ENCODE assay signal across 11 cellular contexts in the genomic region with DNA sequence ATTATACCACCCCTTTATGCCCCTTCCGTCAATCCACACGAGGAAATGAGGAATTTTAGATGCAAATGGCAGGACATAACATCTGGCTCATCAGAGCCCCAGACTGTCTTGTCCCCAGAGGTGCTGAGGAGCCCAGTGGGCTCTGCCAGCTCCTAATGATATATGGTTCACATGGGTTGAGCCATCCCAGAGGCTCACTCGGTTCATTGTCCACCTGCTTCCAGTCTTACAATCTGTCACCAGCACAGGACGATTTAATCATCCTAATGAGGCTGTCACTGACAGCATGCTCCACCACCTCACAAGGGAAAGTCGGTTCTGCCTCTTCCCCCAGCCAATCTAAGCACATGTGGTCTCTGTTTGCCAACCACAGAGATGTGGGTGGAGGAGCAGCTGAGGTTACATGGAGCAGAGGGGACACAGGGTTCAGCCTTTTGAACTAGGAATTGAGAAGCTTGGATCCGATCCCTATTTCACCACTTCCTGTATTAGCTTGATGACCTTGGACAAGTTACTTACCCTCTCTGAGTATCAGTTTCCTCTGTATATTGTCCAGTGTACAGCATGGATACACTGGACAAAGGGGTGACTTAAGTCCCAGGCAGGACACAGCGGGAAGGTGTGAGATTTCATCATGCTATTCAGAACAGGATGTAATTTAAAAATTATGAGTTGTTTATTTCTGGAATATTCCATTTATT. TPM values are rescaled to one million over a fixed set of nuclear protein-coding genes. Genes with fewer than 3 reads are reported as not detected.
DNase-seq lines count a peak whose midpoint lies in the region; ATAC-seq lines count a peak whose summit lies in the region.
"Had no signal": no experiment of that assay in that cellular context is flagged by ENCODE, and none has a peak within 500 bp of the region (broad histone marks: within the 10 kb centered on the region; RNA-seq: fewer than 3 reads in every experiment).

No MANE protein-coding gene starts in this region.

- peak overlapping the region; percentile 32 for H3K4me3 Mint-ChIP-seq in dendritic cell treated with granulocyte-macrophage colony-stimulating factor and Interleukin-4, amounts not matched to agents 40 ng/mL and 50 ng/mL, for 4 days
- no peak overlapping the region for H3K4me3 Mint-ChIP-seq in naive thymus-derived CD4-positive, alpha-beta T cell
- H3K4me3 Mint-ChIP-seq: T-helper 1 cell treated with Interleukin-12 subunit alpha and Interleukin-12 subunit beta and Interleukin-4 antibody, amounts not matched to agents 30 μg/mL and 1 μg/mL, for 36 hours had no signal

- CTCF ChIA-PET in naive thymus-derived CD4-positive, alpha-beta T cell (lab: Charles Lee) = no interaction called here

- no peaks in the 10 kb centered on the region for H3K4me1 ChIP-seq in naive thymus-derived CD4-positive, alpha-beta T cell (ENCODE audit: control insufficient read depth in 2 of 2, insufficient read depth in 2 of 2, low read length in 2 of 2)
- H3K4me1 ChIP-seq: tibial artery had no signal

- H3K27me3 Mint-ChIP-seq in dendritic cell treated with granulocyte-macrophage colony-stimulating factor and Interleukin-4, amounts not matched to agents 40 ng/mL and 50 ng/mL, for 4 days = peaks cover 19% of the 10 kb centered on the region
- peaks cover 0 to 29% (median 5%) of the 10 kb centered on the region in 5 donors for H3K27me3 Mint-ChIP-seq in naive thymus-derived CD4-positive, alpha-beta T cell

- DNase-seq in EH (ENCODE audit: low read depth) = peak; percentile 72
- DNase-seq in NCI-H446 treated with DMSO at 0.1 percent for 48 hours (lab: John Stamatoyannopoulos, UW) = peak; percentile 38
- DNase-seq in naive thymus-derived CD4-positive, alpha-beta T cell = no peak
- no peak for DNase-seq in hippocampal formation (lab: John Stamatoyannopoulos, UW)
- DNase-seq in nucleus accumbens (lab: John Stamatoyannopoulos, UW) = no peak
- DNase-seq: ovary had no signal

- peak overlapping the region; percentile 46 for H3K27ac Mint-ChIP-seq in dendritic cell treated with granulocyte-macrophage colony-stimulating factor and Interleukin-4, amounts not matched to agents 40 ng/mL and 50 ng/mL, for 4 days
- no peak overlapping the region for H3K27ac Mint-ChIP-seq in naive thymus-derived CD4-positive, alpha-beta T cell
- H3K27ac Mint-ChIP-seq: T-helper 1 cell treated with Interleukin-12 subunit alpha and Interleukin-12 subunit beta and Interleukin-4 antibody, amounts not matched to agents 30 μg/mL and 1 μg/mL, for 36 hours had no signal

- H3K9me3 Mint-ChIP-seq in dendritic cell treated with granulocyte-macrophage colony-stimulating factor and Interleukin-4, amounts not matched to agents 40 ng/mL and 50 ng/mL, for 4 days = no peaks in the 10 kb centered on the region
- H3K9me3 Mint-ChIP-seq in naive thymus-derived CD4-positive, alpha-beta T cell = no peaks in the 10 kb centered on the region
- H3K9me3 Mint-ChIP-seq: T-helper 1 cell treated with Interleukin-12 subunit alpha and Interleukin-12 subunit beta and Interleukin-4 antibody, amounts not matched to agents 30 μg/mL and 1 μg/mL, for 36 hours had no signal

- no peak overlapping the region for H3K27ac ChIP-seq in naive thymus-derived CD4-positive, alpha-beta T cell (ENCODE audit: low read depth, low read length)
- H3K27ac ChIP-seq: ovary, tibial artery had no signal

- no peaks in the 10 kb centered on the region for H3K36me3 ChIP-seq in naive thymus-derived CD4-positive, alpha-beta T cell (ENCODE audit: control insufficient read depth in 2 of 3, insufficient read depth in 3 of 3, low read length in 3 of 3)
- H3K36me3 ChIP-seq: ovary, tibial artery had no signal

- peak; percentile 34 for ATAC-seq in naive thymus-derived CD4-positive, alpha-beta T cell
- ATAC-seq in GM18511 (IDR thresholded peaks at IDR 0.05; ENCODE audit: unreplicated experiment) (no peak), HG03139 (IDR thresholded peaks at IDR 0.05; ENCODE audit: unreplicated experiment) (no peak)

- H3K4me3 ChIP-seq in naive thymus-derived CD4-positive, alpha-beta T cell (ENCODE audit: low read length) = no peak overlapping the region
- H3K4me3 ChIP-seq: ovary, tibial artery had no signal

- POLR2A ChIA-PET in naive thymus-derived CD4-positive, alpha-beta T cell (lab: Charles Lee) = no interaction called here

- H3K9me3 ChIP-seq in naive thymus-derived CD4-positive, alpha-beta T cell (ENCODE audit: control insufficient read depth in 2 of 3, low read length in 3 of 3) = no peaks in the 10 kb centered on the region
- H3K9me3 ChIP-seq: ovary, tibial artery had no signal

- H3K36me3 Mint-ChIP-seq in dendritic cell treated with granulocyte-macrophage colony-stimulating factor and Interleukin-4, amounts not matched to agents 40 ng/mL and 50 ng/mL, for 4 days (ENCODE audit: low read depth) = no peaks in the 10 kb centered on the region
- no peaks in the 10 kb centered on the region for H3K36me3 Mint-ChIP-seq in naive thymus-derived CD4-positive, alpha-beta T cell

- intact Hi-C loops in dendritic cell treated with granulocyte-macrophage colony-stimulating factor and Interleukin-4, amounts not matched to agents 40 ng/mL and 50 ng/mL, for 4 days (cut with micrococcal nuclease) = no loop called here
- intact Hi-C loops in naive thymus-derived CD4-positive, alpha-beta T cell (cut with micrococcal nuclease) = no loop called here

- peaks cover 46% of the 10 kb centered on the region for H3K4me1 Mint-ChIP-seq in dendritic cell treated with granulocyte-macrophage colony-stimulating factor and Interleukin-4, amounts not matched to agents 40 ng/mL and 50 ng/mL, for 4 days (ENCODE audit: low read depth)
- H3K4me1 Mint-ChIP-seq in naive thymus-derived CD4-positive, alpha-beta T cell = peaks cover 0 to 6% (median 4%) of the 10 kb centered on the region in 7 donors

- H3K27me3 ChIP-seq in naive thymus-derived CD4-positive, alpha-beta T cell (ENCODE audit: control insufficient read depth in 2 of 2, insufficient read depth in 2 of 2, low read length in 2 of 2) = no peaks in the 10 kb centered on the region
- H3K27me3 ChIP-seq: ovary, tibial artery had no signal

RNA-seq across cellular contexts. Expression of a gene that starts 27.0 kb away (rescaled TPM):
- total RNA-seq in naive thymus-derived CD4-positive, alpha-beta T cell = 10 to 100 TPM; 67.7 to 93.4 (median 77.8) TPM
- polyA plus RNA-seq in naive thymus-derived CD4-positive, alpha-beta T cell = 10 to 100 TPM; 23.5 to 29.0 TPM

RNA-seq across cellular contexts. Expression of a gene that starts 58.0 kb away (rescaled TPM):
- 1 to 10 TPM; 1.7 to 4.8 (median 2.2) TPM for total RNA-seq in naive thymus-derived CD4-positive, alpha-beta T cell
- polyA plus RNA-seq in naive thymus-derived CD4-positive, alpha-beta T cell = 1 to 10 TPM; 1.3 to 1.4 TPM

Comparison
In these comparisons a context has a peak if more than half of its experiments do, and no peak if none do; other contexts are left out.
1. DNase-seq: peak in EH (single experiment) and NCI-H446 treated with DMSO at 0.1 percent for 48 hours (single experiment); none in naive thymus-derived CD4-positive, alpha-beta T cell (0 of 9), hippocampal formation (0 of 2) and nucleus accumbens (0 of 56).